1 cellular context compared by ENCODE assay signal in the genomic region with DNA sequence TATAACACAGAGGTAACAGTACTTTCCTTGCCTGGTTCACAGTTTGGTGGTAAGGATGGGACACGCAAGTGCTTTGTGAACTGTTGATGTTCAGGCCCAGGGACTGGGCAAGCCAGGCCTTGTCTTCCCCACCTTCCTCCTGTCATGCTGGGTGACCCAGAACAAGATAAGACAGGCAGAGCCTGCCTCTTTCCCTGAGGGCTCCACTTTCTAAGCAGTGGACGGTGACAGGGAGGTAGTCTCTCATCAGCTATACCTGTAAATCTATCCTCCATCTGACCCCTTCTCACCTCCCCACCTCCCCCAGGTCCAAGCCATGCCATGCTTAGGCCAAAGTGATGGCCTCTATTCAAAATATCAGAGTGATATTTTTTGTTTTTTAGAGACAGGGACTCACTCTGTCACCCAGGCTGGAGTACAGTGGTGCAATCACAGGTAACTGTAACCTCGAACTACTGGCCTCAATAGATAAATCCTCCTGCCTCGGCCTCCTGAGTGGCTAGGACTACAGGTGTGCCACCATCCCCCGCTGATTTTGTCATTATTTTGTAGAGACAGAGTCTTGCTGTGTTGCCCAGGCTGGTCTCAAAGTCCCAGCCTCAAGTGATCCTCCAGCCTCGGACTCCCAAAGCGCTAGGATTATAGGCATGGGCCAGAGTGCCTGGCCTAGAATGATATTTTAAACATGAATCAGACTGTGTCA.
TF ChIP-seq lines count a peak whose summit lies in the region.

No MANE protein-coding gene starts in this region.

TF ChIP-seq in A549, 52 proteins besides CTCF, POLR2A, EP300 and RAD21 (continued from another document):
- TF ChIP-seq, protein P1, sequence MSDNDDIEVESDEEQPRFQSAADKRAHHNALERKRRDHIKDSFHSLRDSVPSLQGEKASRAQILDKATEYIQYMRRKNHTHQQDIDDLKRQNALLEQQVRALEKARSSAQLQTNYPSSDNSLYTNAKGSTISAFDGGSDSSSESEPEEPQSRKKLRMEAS (IDR thresholded peaks at IDR 0.05): no peak
- no peak for TF ChIP-seq HEYL (CRISPR knock-in tag; IDR thresholded peaks at IDR 0.05)
- TF ChIP-seq ZC3H11A (IDR thresholded peaks at IDR 0.05): no peak
- TF ChIP-seq RARB (CRISPR knock-in tag; IDR thresholded peaks at IDR 0.05): no peak
- no peak for TF ChIP-seq SMC3 (IDR thresholded peaks at IDR 0.05)
- no peak for TF ChIP-seq PHF8 (IDR thresholded peaks at IDR 0.05; ENCODE audit: borderline replicate concordance, low read depth)
- no peak for TF ChIP-seq CBX2 (IDR thresholded peaks at IDR 0.05; ENCODE audit: borderline replicate concordance, low read depth)
- TF ChIP-seq, protein P2, sequence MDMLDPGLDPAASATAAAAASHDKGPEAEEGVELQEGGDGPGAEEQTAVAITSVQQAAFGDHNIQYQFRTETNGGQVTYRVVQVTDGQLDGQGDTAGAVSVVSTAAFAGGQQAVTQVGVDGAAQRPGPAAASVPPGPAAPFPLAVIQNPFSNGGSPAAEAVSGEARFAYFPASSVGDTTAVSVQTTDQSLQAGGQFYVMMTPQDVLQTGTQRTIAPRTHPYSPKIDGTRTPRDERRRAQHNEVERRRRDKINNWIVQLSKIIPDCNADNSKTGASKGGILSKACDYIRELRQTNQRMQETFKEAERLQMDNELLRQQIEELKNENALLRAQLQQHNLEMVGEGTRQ (IDR thresholded peaks at IDR 0.05): no peak
- no peak for TF ChIP-seq ZSCAN20 (CRISPR knock-in tag; IDR thresholded peaks at IDR 0.05)
- TF ChIP-seq FOSL2 (IDR thresholded peaks at IDR 0.05): no peak
- TF ChIP-seq FOSL2 (CRISPR knock-in tag; IDR thresholded peaks at IDR 0.05): no peak
- no peak for TF ChIP-seq KDM1A (IDR thresholded peaks at IDR 0.05; ENCODE audit: low read depth)
- TF ChIP-seq NPAS2 (CRISPR knock-in tag; IDR thresholded peaks at IDR 0.05; ENCODE audit: borderline replicate concordance): no peak
- TF ChIP-seq CHD4 (IDR thresholded peaks at IDR 0.05; ENCODE audit: borderline replicate concordance): no peak
